Comparison of ENCODE assay signal across 9 cellular contexts in genomic region chr7:26151096-26151495, GRCh38. TPM values are rescaled to one million over a fixed set of nuclear protein-coding genes. Genes with fewer than 3 reads are reported as not detected.
DNase-seq lines count a peak whose midpoint lies in the region; ATAC-seq, FAIRE-seq and TF ChIP-seq lines count a peak whose summit lies in the region.
"Had no signal": no experiment of that assay in that cellular context is flagged by ENCODE, and none has a peak within 500 bp of the region (broad histone marks: within the 10 kb centered on the region; RNA-seq: fewer than 3 reads in every experiment).

No MANE protein-coding gene starts in this region.

- FAIRE-seq in GM12891 (lab: Jason Lieb, UNC) = peak; percentile 28

- POLR2A ChIA-PET in Panc1 (lab: Charles Lee) = no interaction called here

- TF ChIP-seq CTCF in Panc1 (IDR thresholded peaks at IDR 0.05) = no peak
- TF ChIP-seq CTCF in gastroesophageal sphincter (IDR thresholded peaks at IDR 0.05) = no peak

- H3K27ac Mint-ChIP-seq in effector memory CD8-positive, alpha-beta T cell = peak overlapping the region; percentile 78 to 81

- intact Hi-C loops in Panc1 (cut with micrococcal nuclease; ENCODE audit: unreplicated experiment) = loop anchor here (5.0 to 10.0 kb wide), 2 partner anchors 59 to 256 kb away; no protein-coding TSS in a partner anchor

- H3K27ac ChIP-seq in BLaER1 (no peak overlapping the region), Panc1 (ENCODE audit: low read length) (peak overlapping the region; percentile 83), SJCRH30 (no peak overlapping the region), gastroesophageal sphincter (no peak overlapping the region)

- peaks cover 44 to 45% of the 10 kb centered on the region in 2 donors for H3K4me1 Mint-ChIP-seq in effector memory CD8-positive, alpha-beta T cell (ENCODE audit: low read depth in 2 of 2)

- no peaks in the 10 kb centered on the region for H4K20me1 ChIP-seq in BLaER1

- H3K36me3 ChIP-seq in BLaER1 = no peaks in the 10 kb centered on the region
- H3K36me3 ChIP-seq in Panc1 (ENCODE audit: control insufficient read depth, insufficient read depth, low read length) = no peaks in the 10 kb centered on the region
- H3K36me3 ChIP-seq in SJCRH30 = no peaks in the 10 kb centered on the region
- H3K36me3 ChIP-seq in gastroesophageal sphincter = no peaks in the 10 kb centered on the region

- no peak for DNase-seq in GM12891 (ENCODE audit: insufficient read length, low spot score)
- DNase-seq in Panc1 (ENCODE audit: low read depth, low spot score) = no peak
- DNase-seq in effector memory CD8-positive, alpha-beta T cell = no peak
- no peak for DNase-seq in NCI-H128 (lab: John Stamatoyannopoulos, UW; ENCODE audit: unreplicated experiment)
- no peak for DNase-seq in SJCRH30
- DNase-seq in hepatic stellate cell (ENCODE audit: low spot score) = no peak
- DNase-seq: stimulated activated CD4-positive, alpha-beta T cell treated with anti-CD3 and anti-CD28 coated beads, Interleukin-2, amount 100 ng/mL, for 48 hours had no signal

- no peak for TF ChIP-seq EP300 in gastroesophageal sphincter (IDR thresholded peaks at IDR 0.05)

- H3K4me3 Mint-ChIP-seq in effector memory CD8-positive, alpha-beta T cell = peak overlapping the region; percentile 82 to 90

- in situ Hi-C loops in Panc1 (cut with HindIII; ENCODE audit: low pct_unique_long_range_greater_than_20kb, low sequenced_read_pairs) = no loop called here

- H3K36me3 Mint-ChIP-seq in effector memory CD8-positive, alpha-beta T cell (ENCODE audit: insufficient read depth) = peaks cover 8% of the 10 kb centered on the region

- H3K9me3 ChIP-seq in BLaER1 = peaks cover 17% of the 10 kb centered on the region
- H3K9me3 ChIP-seq in Panc1 (ENCODE audit: control insufficient read depth, insufficient read depth, low read depth, low read length) = no peaks in the 10 kb centered on the region
- no peaks in the 10 kb centered on the region; the same call in 1 of the 2 replicates for H3K9me3 ChIP-seq in SJCRH30 (replicated peaks)
- H3K9me3 ChIP-seq in gastroesophageal sphincter = no peaks in the 10 kb centered on the region

- CTCF ChIA-PET in Panc1 (lab: Charles Lee) = no interaction called here

- no peaks in the 10 kb centered on the region for H3K9me3 Mint-ChIP-seq in effector memory CD8-positive, alpha-beta T cell

- H3K4me2 ChIP-seq in BLaER1 = peak overlapping the region; percentile 94

- whole genome bisulfite sequencing in gastroesophageal sphincter (ENCODE audit: low coverage in 1 of 2), 2 donors = 68 to 76% methylated on average over 4 of the region's 5 CpGs

- no peak for TF ChIP-seq POLR2A in GM12891 (IDR thresholded peaks at IDR 0.05; ENCODE audit: low read depth, low read length)
- no peak for TF ChIP-seq POLR2A in gastroesophageal sphincter (IDR thresholded peaks at IDR 0.05)

- no TSS peak for BruUV-seq in Panc1 (replicated peaks; lab: Mats Ljungman, UMichigan)

- ATAC-seq in Panc1 = no peak
- peak; percentile 25 for ATAC-seq in effector memory CD8-positive, alpha-beta T cell (replicated peaks)
- no peak for ATAC-seq in gastroesophageal sphincter

- H3K9ac ChIP-seq in BLaER1 = no peak overlapping the region

- no peaks in the 10 kb centered on the region for H3K27me3 Mint-ChIP-seq in effector memory CD8-positive, alpha-beta T cell

- H3K27me3 ChIP-seq in BLaER1 = no peaks in the 10 kb centered on the region
- H3K27me3 ChIP-seq in Panc1 (ENCODE audit: control insufficient read depth, insufficient read depth, low read length) = no peaks in the 10 kb centered on the region
- no peaks in the 10 kb centered on the region for H3K27me3 ChIP-seq in SJCRH30
- H3K27me3 ChIP-seq in gastroesophageal sphincter = peaks cover 57% of the 10 kb centered on the region

- H3K4me3 ChIP-seq in BLaER1 (no peak overlapping the region), Panc1 (ENCODE audit: low read depth in 2 of 2, low read length in 2 of 2) (no peak overlapping the region), SJCRH30 (no peak overlapping the region), gastroesophageal sphincter (no peak overlapping the region)

- H3K4me1 ChIP-seq in BLaER1 (peaks cover 45% of the 10 kb centered on the region), Panc1 (ENCODE audit: control insufficient read depth, insufficient read depth, low read length) (peaks cover 14% of the 10 kb centered on the region; the same call in 1 of the 2 replicates), SJCRH30 (peaks cover 7% of the 10 kb centered on the region), gastroesophageal sphincter (peaks cover 0 to 19% (median 0%) of the 10 kb centered on the region in 3 donors)

TF ChIP-seq in GM12891, 5 proteins besides CTCF, POLR2A, EP300 and RAD21:
- TF ChIP-seq SPI1 (IDR thresholded peaks at IDR 0.05; ENCODE audit: low read depth, low read length) (peak; percentile 36; the same call in 1 of the 2 replicates), POLR2AphosphoS5 (IDR thresholded peaks at IDR 0.05; ENCODE audit: low read depth, low read length) (no peak)

RNA-seq across cellular contexts. Expression of gene NFE2L3, which starts 0.9 kb away (rescaled TPM):
- polyA plus RNA-seq in GM12891 (2012; ENCODE audit: low read depth, missing spikeins) = 7.2 TPM
- 78.5 TPM for total RNA-seq in Panc1 (2021; ENCODE audit: unreplicated experiment)
- 47.6 TPM for polyA plus RNA-seq in Panc1 (2012; ENCODE audit: insufficient read length)
- total RNA-seq in SJCRH30 (2014; rRNA removed; shearing (Covaris generic)) = not detected in 2 replicates
- 1 to 10 TPM in 3 of 4 donors, under 1 TPM in 1; 0.62 to 4.4 (median 2.2) TPM for total RNA-seq in gastroesophageal sphincter

RNA-seq across cellular contexts. Expression of gene HNRNPA2B1, which starts 49.5 kb away (rescaled TPM):
- 848 TPM for polyA plus RNA-seq in GM12891 (2012; ENCODE audit: low read depth, missing spikeins)
- total RNA-seq in Panc1 (2021; ENCODE audit: unreplicated experiment) (819 TPM), gastroesophageal sphincter (100 to 1,000 TPM; 171 to 210 (median 189) TPM)
- polyA plus RNA-seq in Panc1 (2012; ENCODE audit: insufficient read length) = 815 TPM
- total RNA-seq in SJCRH30 (2014; rRNA removed; shearing (Covaris generic)) = 746 and 863 TPM in 2 replicates

RNA-seq across cellular contexts. Expression of gene CBX3, which starts 50.4 kb away (rescaled TPM):
- polyA plus RNA-seq in GM12891 (2012; ENCODE audit: low read depth, missing spikeins) = 172 TPM
- total RNA-seq in Panc1 (2021; ENCODE audit: unreplicated experiment) = 308 TPM
- 136 TPM for polyA plus RNA-seq in Panc1 (2012; ENCODE audit: insufficient read length)
- 368 and 399 TPM in 2 replicates for total RNA-seq in SJCRH30 (2014; rRNA removed; shearing (Covaris generic))
- total RNA-seq in gastroesophageal sphincter = 10 to 100 TPM; 61.1 to 92.1 (median 83.3) TPM

Comparison
In these comparisons a context has a peak if more than half of its experiments do, and no peak if none do; other contexts are left out.
1. RNA of gene NFE2L3, which starts 0.9 kb away (total RNA-seq): 78.5 TPM in Panc1 (single experiment); 0.62 to 4.4 TPM in gastroesophageal sphincter and not detected in SJCRH30; every median in the first group is over 10 times any median in the second.